8 cellular contexts compared by ENCODE assay signal in the genomic region with DNA sequence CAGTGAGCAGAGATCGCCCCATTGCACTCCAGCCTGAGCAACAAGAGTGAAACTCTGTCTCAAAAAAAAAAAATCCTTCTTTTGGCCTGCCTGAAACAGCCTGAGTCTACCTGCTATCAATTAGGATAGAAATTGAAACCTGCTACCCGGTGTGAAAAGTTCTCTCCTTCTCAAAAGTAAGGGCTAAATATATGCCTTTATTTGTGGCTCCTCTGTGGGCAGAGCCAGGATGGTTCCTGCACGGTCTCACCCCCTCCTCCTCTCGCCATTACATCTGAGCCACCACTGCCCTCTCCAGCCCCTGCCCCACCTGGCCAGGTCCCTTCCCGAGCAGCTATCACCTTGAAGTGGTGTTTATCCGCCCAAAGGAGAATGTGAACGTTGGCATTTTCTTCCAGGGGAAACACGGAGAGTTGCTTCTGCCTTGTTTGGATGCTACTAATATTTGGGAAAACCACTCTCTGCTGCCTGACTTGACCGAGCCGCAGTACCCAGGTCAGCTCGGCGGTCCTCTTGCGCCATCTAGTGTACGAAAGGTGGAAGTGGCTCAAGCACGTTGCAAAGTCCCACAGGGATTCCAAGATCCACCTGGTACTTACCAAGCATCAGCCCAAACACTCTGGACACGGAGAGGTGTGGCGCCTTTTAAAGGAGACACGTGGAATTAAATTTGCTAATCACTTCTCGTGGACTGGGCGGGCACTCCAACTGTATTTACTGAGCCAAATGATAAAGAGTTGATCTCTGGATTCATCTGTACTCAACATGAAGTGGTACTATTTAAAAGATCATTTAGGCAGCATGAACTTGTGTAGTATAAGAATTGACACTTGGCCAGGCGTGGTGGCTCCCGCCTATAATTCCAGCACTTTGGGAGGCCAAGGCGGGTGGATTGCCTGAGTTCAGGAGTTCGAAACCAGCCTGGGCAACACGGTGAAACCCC. TPM values are rescaled to one million over a fixed set of nuclear protein-coding genes. Genes with fewer than 3 reads are reported as not detected.
A peak's percentile ranks its signal among the peaks of the same experiment; 100 is the strongest.
DNase-seq lines count a peak whose midpoint lies in the region; ATAC-seq and TF ChIP-seq lines count a peak whose summit lies in the region.

No MANE protein-coding gene starts in this region.

- no peaks in the 10 kb centered on the region for H3K36me3 ChIP-seq in kidney epithelial cell (ENCODE audit: control insufficient read depth, insufficient read depth, low read length)

- H3K4me3 ChIP-seq in cardiac fibroblast (replicated peaks in 1 of 2; ENCODE audit: low read depth in 2 of 2, low read length in 2 of 2) (no peak overlapping the region), kidney epithelial cell (ENCODE audit: low read depth, low read length) (no peak overlapping the region)

- CTCF ChIA-PET in activated B cell treated with CpG ODN at 0.5 μM for 24 hours (lab: Charles Lee) = interaction anchor here (0.5 to 4.2 kb wide), 14 partner anchors 9 to 1398 kb away, joined by 3 to 27 read pairs (median 4); no protein-coding TSS in a partner anchor

- no peak overlapping the region for H3K4me3 Mint-ChIP-seq in activated B cell treated with CpG ODN at 0.5 μM for 24 hours

- H3K27me3 Mint-ChIP-seq in activated B cell treated with CpG ODN at 0.5 μM for 24 hours = no peaks in the 10 kb centered on the region

- H3K27me3 ChIP-seq in kidney epithelial cell (ENCODE audit: control insufficient read depth, insufficient read depth, low read length) = no peaks in the 10 kb centered on the region

- H3K4me1 Mint-ChIP-seq in activated B cell treated with CpG ODN at 0.5 μM for 24 hours = peaks cover 5% of the 10 kb centered on the region

- H3K36me3 Mint-ChIP-seq in activated B cell treated with CpG ODN at 0.5 μM for 24 hours (ENCODE audit: low read depth) = peaks cover under 1% of the 10 kb centered on the region

- POLR2A ChIA-PET in activated B cell treated with CpG ODN at 0.5 μM for 24 hours (lab: Charles Lee) = no interaction called here

- no peaks in the 10 kb centered on the region for H3K9me3 Mint-ChIP-seq in activated B cell treated with CpG ODN at 0.5 μM for 24 hours

- ATAC-seq in HG02884 (IDR thresholded peaks at IDR 0.05; ENCODE audit: unreplicated experiment) (peak; percentile 52), activated B cell treated with CpG ODN at 0.5 μM for 24 hours (ENCODE audit: low read depth) (peak; percentile 90), HG03139 (IDR thresholded peaks at IDR 0.05; ENCODE audit: unreplicated experiment) (no peak)

- intact Hi-C loops in activated B cell treated with CpG ODN at 0.5 μM for 24 hours (cut with micrococcal nuclease) = loop anchor here (1.0 to 2.0 kb wide), 6 partner anchors 188 to 1335 kb away; no protein-coding TSS in a partner anchor

- TF ChIP-seq CTCF in activated B cell treated with CpG ODN at 0.5 μM for 24 hours (IDR thresholded peaks at IDR 0.05) (peak; percentile 85), cardiac fibroblast (IDR thresholded peaks at IDR 0.05; ENCODE audit: low read depth, low read length) (peak; percentile 97), kidney epithelial cell (IDR thresholded peaks at IDR 0.05; ENCODE audit: insufficient read depth, low read length, poor library complexity, severe bottlenecking) (peak; percentile 91)

- H3K27ac Mint-ChIP-seq in activated B cell treated with CpG ODN at 0.5 μM for 24 hours = no peak overlapping the region

- DNase-seq in GDM1 (lab: John Stamatoyannopoulos, UW) = peak; percentile 36
- peak; percentile 77 for DNase-seq in NCI-H2196 treated with DMSO at 0.1 percent for 48 hours (lab: John Stamatoyannopoulos, UW; ENCODE audit: unreplicated experiment)
- peak; percentile 49 for DNase-seq in activated B cell treated with CpG ODN at 0.5 μM for 24 hours
- DNase-seq in cardiac fibroblast (ENCODE audit: low read depth in 2 of 2) = peak; percentile 82 to 84
- DNase-seq in kidney epithelial cell (ENCODE audit: low read depth) = no peak
- DNase-seq in stimulated activated CD4-positive, alpha-beta T cell treated with anti-CD3 and anti-CD28 coated beads, Interleukin-2, amount 100 ng/mL, for 4 hours (ENCODE audit: low read depth) = peak; percentile 48

RNA-seq across cellular contexts. Expression of a gene that starts 31.9 kb away (rescaled TPM):
- 31.6 and 40.4 TPM in 2 replicates for total RNA-seq in activated B cell treated with CpG ODN at 0.5 μM for 24 hours
- total RNA-seq in kidney epithelial cell = 17.9 and 19.1 TPM in 2 replicates

RNA-seq across cellular contexts. Expression of a gene that starts 41.4 kb away (rescaled TPM):
- total RNA-seq in activated B cell treated with CpG ODN at 0.5 μM for 24 hours (17.5 and 20.3 TPM in 2 replicates), kidney epithelial cell (81.0 and 120 TPM in 2 replicates)
